9 cellular contexts compared by ENCODE assay signal in genomic region chr9:16828335-16829281, GRCh38. TPM values are rescaled to one million over a fixed set of nuclear protein-coding genes. Genes with fewer than 3 reads are reported as not detected.
DNase-seq lines count a peak whose midpoint lies in the region; ATAC-seq, FAIRE-seq and TF ChIP-seq lines count a peak whose summit lies in the region.
"Had no signal": no experiment of that assay in that cellular context is flagged by ENCODE, and none has a peak within 500 bp of the region (broad histone marks: within the 10 kb centered on the region; RNA-seq: fewer than 3 reads in every experiment).

No MANE protein-coding gene starts in this region.

- CTCF ChIA-PET in GM12878 (lab: Yijun Ruan, JAX), result no interaction called here

- peak overlapping the region; percentile 69 for H3K9ac ChIP-seq in GM23248
- H3K9ac ChIP-seq in GM12878 (ENCODE audit: control insufficient read depth, insufficient read depth, low read length), result no peak overlapping the region
- H3K9ac ChIP-seq in iPS-15b (ENCODE audit: low read depth, low read length), result no peak overlapping the region

- H3K9me2 ChIP-seq in GM23248 (ENCODE audit: insufficient read depth), result no peaks in the 10 kb centered on the region

- peaks cover 91% of the 10 kb centered on the region for H3K79me2 ChIP-seq in GM23248 (ENCODE audit: insufficient read depth)
- no peaks in the 10 kb centered on the region for H3K79me2 ChIP-seq in GM12878 (ENCODE audit: control insufficient read depth, insufficient read depth, low read length)

- 2 to 3% methylated on average over 25 to 30 of the region's 30 CpGs for WGBS in GM23248 (ENCODE audit: low coverage in 1 of 2, low lambda C conversion rate in 2 of 2, missing lambda C conversion rate in 2 of 2), 2 experiments
- 24% methylated on average over 23 of the region's 30 CpGs for WGBS in GM12878 (ENCODE audit: insufficient coverage, insufficient replicate concordance, low lambda C conversion rate, missing lambda C conversion rate)

- SMC1A ChIA-PET in GM12878 (lab: Charles Lee; ENCODE audit: uncharacterized antibody, unreplicated experiment), result interaction anchor here (1.2 kb wide), 1 partner anchor 31 kb away, joined by 3 read pairs; no protein-coding TSS in a partner anchor

- H3K27me3 ChIP-seq in GM23248 (replicated peaks; ENCODE audit: insufficient read depth) (no peaks in the 10 kb centered on the region), GM12878 (replicated peaks in 1 of 2; ENCODE audit: control insufficient read depth in 2 of 2, insufficient read depth in 2 of 2, low read length in 1 of 2) (no peaks in the 10 kb centered on the region), iPS-15b (ENCODE audit: control insufficient read depth, insufficient read depth, low read length) (no peaks in the 10 kb centered on the region)

- peaks cover 74% of the 10 kb centered on the region for H3F3A ChIP-seq in GM23248 (ENCODE audit: insufficient read depth)

- H3K27ac ChIP-seq in GM23248 (peak overlapping the region; percentile 71), GM12878 (ENCODE audit: control insufficient read depth, insufficient read depth) (no peak overlapping the region)

- H3K9me3 ChIP-seq in GM23248 (ENCODE audit: low read depth) (no peaks in the 10 kb centered on the region), GM12878 (replicated peaks; ENCODE audit: control insufficient read depth, insufficient read depth, low read length) (no peaks in the 10 kb centered on the region), iPS-15b (ENCODE audit: control insufficient read depth, insufficient read depth, low read length) (no peaks in the 10 kb centered on the region)

- no peak for TF ChIP-seq POLR2A in GM12878 (IDR thresholded peaks at IDR 0.05; ENCODE audit: low read depth, low read length)

- intact Hi-C loops in GM12878 (cut with micrococcal nuclease; ENCODE audit: unreplicated experiment), result loop anchor here (10.0 kb wide), 1 partner anchor 634 kb away; no protein-coding TSS in a partner anchor
- intact Hi-C loops in sciatic nerve (cut with DNase I), result no loop called here

- DNase-seq in GM23248, result peak; percentile 65
- no peak for DNase-seq in GM12878 (ENCODE audit: low read depth, low spot score)
- no peak for DNase-seq in sciatic nerve (ENCODE audit: low spot score)
- no peak for DNase-seq in NCI-H82 treated with DMSO at 0.1 percent for 48 hours (lab: John Stamatoyannopoulos, UW; ENCODE audit: unreplicated experiment)
- DNase-seq: NCI-H1092 treated with DMSO at 0.1 percent for 48 hours had no signal

- H3K4me3 ChIP-seq in GM23248 (peak overlapping the region; percentile 69), GM12878 (no peak overlapping the region), iPS-15b (ENCODE audit: low read depth, low read length) (peak overlapping the region; percentile 7)

- RAD21 ChIA-PET in GM12878 (lab: Charles Lee; ENCODE audit: unreplicated experiment), result no interaction called here

- H3K4me2 ChIP-seq in GM23248 (ENCODE audit: unreplicated experiment) (peak overlapping the region; percentile 92), GM12878 (ENCODE audit: control insufficient read depth, insufficient read depth) (no peak overlapping the region)

- TF ChIP-seq RAD21 in GM12878 (IDR thresholded peaks at IDR 0.05; ENCODE audit: insufficient read depth, low read depth, low read length), result no peak

- H3K36me3 ChIP-seq in GM23248 (ENCODE audit: low read depth) (no peaks in the 10 kb centered on the region), GM12878 (ENCODE audit: control insufficient read depth in 2 of 2, insufficient read depth in 2 of 2, low read length in 1 of 2) (no peaks in the 10 kb centered on the region), iPS-15b (ENCODE audit: control insufficient read depth, insufficient read depth, low read length) (no peaks in the 10 kb centered on the region)

- peak; percentile 24; the same call in 2 of the 3 replicates for ATAC-seq in GM12878
- ATAC-seq in sciatic nerve, result peak; percentile 72
- ATAC-seq in HG02588 (IDR thresholded peaks at IDR 0.05; ENCODE audit: unreplicated experiment), result no peak
- ATAC-seq in GM19324 (IDR thresholded peaks at IDR 0.05; ENCODE audit: low FRiP score, unreplicated experiment), result no peak
- no peak for ATAC-seq in GM18868 (IDR thresholded peaks at IDR 0.05; ENCODE audit: unreplicated experiment)

- in situ Hi-C loops in GM23248 (cut with MboI), result no loop called here
- in situ Hi-C loops in GM12878 (cut with MboI), result no loop called here

- FAIRE-seq in GM12878 (lab: Jason Lieb, UNC), result no peak

- H4K20me1 ChIP-seq in GM23248 (ENCODE audit: insufficient read depth), result no peaks in the 10 kb centered on the region
- no peaks in the 10 kb centered on the region for H4K20me1 ChIP-seq in GM12878 (ENCODE audit: control insufficient read depth, insufficient read depth)

- BruUV-seq in GM12878 (replicated peaks; lab: Mats Ljungman, UMichigan), result no TSS peak

- H2AFZ ChIP-seq in GM23248, result peak overlapping the region; percentile 67
- no peak overlapping the region for H2AFZ ChIP-seq in GM12878 (ENCODE audit: control insufficient read depth, low read depth, low read length)

- TF ChIP-seq CTCF in GM12878 (IDR thresholded peaks at IDR 0.05 in 2 of 3, conservative IDR thresholded peaks at IDR 0.05 in 1 of 3; ENCODE audit: control insufficient read depth in 2 of 3, extremely low read depth in 1 of 3, insufficient read depth in 1 of 3, low read depth in 3 of 3, low read length in 3 of 3), result no peak

- TF ChIP-seq EP300 in GM12878 (IDR thresholded peaks at IDR 0.05; ENCODE audit: borderline replicate concordance in 1 of 2, control insufficient read depth in 1 of 2, low read depth in 2 of 2, low read length in 2 of 2), result no peak

- POLR2A ChIA-PET in GM12878 (lab: Charles Lee), result no interaction called here

- peaks cover 72% of the 10 kb centered on the region for H3K4me1 ChIP-seq in GM23248 (ENCODE audit: insufficient read depth)
- H3K4me1 ChIP-seq in GM12878 (ENCODE audit: control insufficient read depth, insufficient read depth, low read length), result no peaks in the 10 kb centered on the region
- peaks cover 22% of the 10 kb centered on the region for H3K4me1 ChIP-seq in iPS-15b (ENCODE audit: control insufficient read depth, insufficient read depth, low read length)

TF ChIP-seq in GM12878, 131 proteins besides CTCF, POLR2A, EP300 and RAD21:
- no peak for TF ChIP-seq BRCA1 (IDR thresholded peaks at IDR 0.05; ENCODE audit: low read depth, low read length)
- no peak for TF ChIP-seq SIX5 (IDR thresholded peaks at IDR 0.05; ENCODE audit: low read depth, low read length, severe bottlenecking)
- no peak for TF ChIP-seq RUNX3 (IDR thresholded peaks at IDR 0.05; ENCODE audit: low read length)
- no peak for TF ChIP-seq YY1 (IDR thresholded peaks at IDR 0.05; ENCODE audit: low read depth, low read length)
- no peak for TF ChIP-seq MTA2 (IDR thresholded peaks at IDR 0.05; ENCODE audit: low read depth)
- TF ChIP-seq CHD2 (IDR thresholded peaks at IDR 0.05; ENCODE audit: borderline replicate concordance, low read depth, low read length), result no peak
- TF ChIP-seq NR2C1 (IDR thresholded peaks at IDR 0.05), result no peak
- TF ChIP-seq WRNIP1 (IDR thresholded peaks at IDR 0.05; ENCODE audit: borderline replicate concordance, low read depth, low read length), result no peak
- TF ChIP-seq BACH1 (IDR thresholded peaks at IDR 0.05; ENCODE audit: borderline replicate concordance), result no peak
- TF ChIP-seq EED (IDR thresholded peaks at IDR 0.05; ENCODE audit: low read depth), result no peak
- TF ChIP-seq TCF3 (IDR thresholded peaks at IDR 0.05; ENCODE audit: borderline replicate concordance, insufficient read depth, low read depth, low read length), result no peak
- no peak for TF ChIP-seq IRF5 (IDR thresholded peaks at IDR 0.05; ENCODE audit: borderline replicate concordance)
- TF ChIP-seq PAX8 (IDR thresholded peaks at IDR 0.05), result no peak
- no peak for TF ChIP-seq MYB (IDR thresholded peaks at IDR 0.05; ENCODE audit: borderline replicate concordance, low read depth, low read length)
- no peak for TF ChIP-seq NR2F1 (conservative IDR thresholded peaks at IDR 0.05)
TF ChIP-seq in GM12878: peak in this region for 0.

RNA-seq across cellular contexts. Expression of gene BNC2, which starts 41.9 kb away (rescaled TPM):
- 18.5 and 18.6 TPM in 2 replicates for total RNA-seq in GM23248 (2014; rRNA removed; shearing (Covaris generic))
- polyA plus RNA-seq in GM23248 (2016; fragmentation: Nextera tagmentation; extraction: Ambion mirVana) (13.8 and 15.1 TPM in 2 replicates), GM12878 (2011; rRNA removed) (14.5 and 15.0 TPM in 2 replicates), GM12878 (2014; fragmentation: Illumina TruSeq; extraction: Trizol) (0.16 and 0.24 TPM in 2 replicates), GM12878 (2014; fragmentation: Nextera tagmentation; extraction: Ambion mirVana) (under 1 TPM; 0.05 to 0.07 TPM), GM12878 (2014; rRNA removed) (0.08 and 0.22 TPM in 2 replicates), GM12878 (2016; fragmentation: Nextera tagmentation; extraction: Ambion mirVana) (under 1 TPM; 0.31 to 0.44 TPM)
- 12.1 and 14.1 TPM in 2 replicates for total RNA-seq in GM12878 (2013; cell fraction: nucleolus; rRNA removed)
- total RNA-seq in GM12878 (2014; rRNA removed) (0.27 and 0.28 TPM in 2 replicates), GM12878 (2014; rRNA removed; fragmentation: Illumina TruSeq; extraction: Trizol) (0.13 and 0.28 TPM in 2 replicates), GM12878 (2021) (0.31 and 0.40 TPM in 2 replicates), sciatic nerve (196 TPM)
- 0.16 TPM for polyA plus RNA-seq in GM12878 (2011; ENCODE audit: low read depth)
- polyA plus RNA-seq in GM12878 (2011; cell fraction: cytosol; rRNA removed), result 11.0 and 12.1 TPM in 2 replicates
- 26.0 and 26.7 TPM in 2 replicates for polyA plus RNA-seq in GM12878 (2011; cell fraction: nucleus; rRNA removed)
- polyA plus RNA-seq in GM12878 (2012), result 0.11 and 0.15 TPM in 2 replicates
- polyA minus RNA-seq in GM12878 (2011; rRNA and poly(A)+ RNA removed), result 66.6 and 82.3 TPM in 2 replicates
- 7.2 and 9.4 TPM in 2 replicates for polyA minus RNA-seq in GM12878 (2011; cell fraction: cytosol; rRNA and poly(A)+ RNA removed)
- 65.8 and 94.2 TPM in 2 replicates for polyA minus RNA-seq in GM12878 (2011; cell fraction: nucleus; rRNA and poly(A)+ RNA removed)

Comparison
In these comparisons a context has a peak if more than half of its experiments do, and no peak if none do; other contexts are left out.
1. ATAC-seq: peak in GM12878 (single experiment) and sciatic nerve (single experiment); none in HG02588 (single experiment), GM19324 (single experiment) and GM18868 (single experiment).